In genomic region chr11:60455531-60456042, GRCh38 we compare ENCODE assay signal across 13 cellular contexts. TPM values are rescaled to one million over a fixed set of nuclear protein-coding genes. Genes with fewer than 3 reads are reported as not detected.
DNase-seq lines count a peak whose midpoint lies in the region; ATAC-seq, FAIRE-seq and TF ChIP-seq lines count a peak whose summit lies in the region.
"Had no signal": no experiment of that assay in that cellular context is flagged by ENCODE, and none has a peak within 500 bp of the region (broad histone marks: within the 10 kb centered on the region; RNA-seq: fewer than 3 reads in every experiment).

Gene MS4A1, plus strand, starts transcription at chr11:60455847. Its CDS starts 6,528 bp downstream, at chr11:60462375.

- H3K4me1 ChIP-seq in small intestine (ENCODE audit: control insufficient read depth in 2 of 2, insufficient read depth in 1 of 2, low read depth in 1 of 2, low read length in 1 of 2) = no peaks in the 10 kb centered on the region

- H3K27ac Mint-ChIP-seq in immature natural killer cell (peak within 1 kb of the TSS in 3 of 6 donors; percentile 34 to 69 (median 62)), type B pancreatic cell (no peak within 1 kb of the TSS)
- H3K27ac Mint-ChIP-seq: activated CD4-positive, alpha-beta T cell treated with anti-CD3 and anti-CD28 coated beads, Interleukin-2, amount 10 ng/mL, durations not matched to agents 7 days and 5 days; natural killer cell treated with Interleukin-12 subunit alpha and Interleukin-12 subunit beta and Interleukin-15 and Interleukin-18, amount 100 ng/mL, for 72 hours had no signal

- intact Hi-C loops in left colon (cut with DNase I, micrococcal nuclease) = no loop called here

- H3K9me3 Mint-ChIP-seq in immature natural killer cell (peaks cover 0 to 3% (median 0%) of the 10 kb centered on the region in 6 donors), type B pancreatic cell (no peaks in the 10 kb centered on the region)
- H3K9me3 Mint-ChIP-seq: activated CD4-positive, alpha-beta T cell treated with anti-CD3 and anti-CD28 coated beads, Interleukin-2, amount 10 ng/mL, durations not matched to agents 7 days and 5 days; natural killer cell treated with Interleukin-12 subunit alpha and Interleukin-12 subunit beta and Interleukin-15 and Interleukin-18, amount 100 ng/mL, for 72 hours had no signal

- peak; percentile 91 for ATAC-seq in GM18511 (IDR thresholded peaks at IDR 0.05; ENCODE audit: unreplicated experiment)
- ATAC-seq in GM21390 (IDR thresholded peaks at IDR 0.05; ENCODE audit: unreplicated experiment) = peak; percentile 76
- ATAC-seq in HG03135 (IDR thresholded peaks at IDR 0.05; ENCODE audit: unreplicated experiment) = peak; percentile 84
- ATAC-seq in left colon = no peak

- no peaks in the 10 kb centered on the region for H3K9me3 ChIP-seq in small intestine (ENCODE audit: control insufficient read depth, low read depth)

- FAIRE-seq in small intestine (lab: Jason Lieb, UNC) = no peak

- H3K36me3 Mint-ChIP-seq in immature natural killer cell = no peaks in the 10 kb centered on the region
- no peaks in the 10 kb centered on the region for H3K36me3 Mint-ChIP-seq in type B pancreatic cell
- H3K36me3 Mint-ChIP-seq: natural killer cell treated with Interleukin-12 subunit alpha and Interleukin-12 subunit beta and Interleukin-15 and Interleukin-18, amount 100 ng/mL, for 72 hours had no signal

- no peak for TF ChIP-seq CTCF in type B pancreatic cell (conservative IDR thresholded peaks at IDR 0.05)

- peak in 2 of 3 donors; percentile 2 to 10 for DNase-seq in immature natural killer cell
- no peak for DNase-seq in left colon
- DNase-seq in type B pancreatic cell (ENCODE audit: extremely low spot score, unreplicated experiment) = no peak
- DNase-seq in DMS79 treated with DMSO at 0.1 percent for 48 hours (lab: John Stamatoyannopoulos, UW) = no peak
- DNase-seq in small intestine = no peak
- DNase-seq: activated CD4-positive, alpha-beta T cell treated with anti-CD3 and anti-CD28 coated beads, Interleukin-2, amount 10 ng/mL, durations not matched to agents 7 days and 5 days; PC-9 had no signal

- peak within 1 kb of the TSS in 1 of 2 donors; percentile 4 for H3K4me3 ChIP-seq in small intestine (ENCODE audit: low read depth in 1 of 2, low read length in 2 of 2)
- H3K4me3 ChIP-seq: PC-9 had no signal

- H3K36me3 ChIP-seq in small intestine (ENCODE audit: control insufficient read depth in 2 of 2, insufficient read depth in 2 of 2, low read length in 2 of 2) = no peaks in the 10 kb centered on the region

- H3K4me1 Mint-ChIP-seq in immature natural killer cell (peaks cover 13 to 30% of the 10 kb centered on the region in 2 donors), type B pancreatic cell (ENCODE audit: unreplicated experiment) (no peaks in the 10 kb centered on the region)
- H3K4me1 Mint-ChIP-seq: activated CD4-positive, alpha-beta T cell treated with anti-CD3 and anti-CD28 coated beads, Interleukin-2, amount 10 ng/mL, durations not matched to agents 7 days and 5 days had no signal

- peak within 1 kb of the TSS in 2 of 5 donors; percentile 28 to 50 for H3K4me3 Mint-ChIP-seq in immature natural killer cell
- no peak within 1 kb of the TSS for H3K4me3 Mint-ChIP-seq in type B pancreatic cell
- H3K4me3 Mint-ChIP-seq: activated CD4-positive, alpha-beta T cell treated with anti-CD3 and anti-CD28 coated beads, Interleukin-2, amount 10 ng/mL, durations not matched to agents 7 days and 5 days; natural killer cell treated with Interleukin-12 subunit alpha and Interleukin-12 subunit beta and Interleukin-15 and Interleukin-18, amount 100 ng/mL, for 72 hours had no signal

- peaks cover 0 to 4% (median 3%) of the 10 kb centered on the region in 3 donors for H3K27me3 Mint-ChIP-seq in immature natural killer cell (ENCODE audit: low read depth in 3 of 3)
- H3K27me3 Mint-ChIP-seq in type B pancreatic cell = peaks cover 5% of the 10 kb centered on the region

- H3K27ac ChIP-seq in small intestine (ENCODE audit: low read depth in 1 of 2, low read length in 1 of 2) = no peak within 1 kb of the TSS
- H3K27ac ChIP-seq: KMS-11, PC-9 had no signal

- H3K27me3 ChIP-seq in small intestine (ENCODE audit: control insufficient read depth in 2 of 2, insufficient read depth in 2 of 2, low read length in 2 of 2) = no peaks in the 10 kb centered on the region

- 54 to 67% (median 64%) methylated on average over 4 of the region's 4 CpGs for WGBS in small intestine, 3 donors

RNA-seq across cellular contexts. Expression of gene MS4A1, which starts in this region (rescaled TPM):
- polyA plus RNA-seq in immature natural killer cell (1 to 10 TPM; 1.2 to 2.8 (median 2.3) TPM), small intestine (1 to 10 TPM in 2 of 3 donors, not detected in 1; 1.4 to 6.2 TPM)
- total RNA-seq in left colon (1 to 10 TPM; 1.6 to 3.1 TPM), type B pancreatic cell (ENCODE audit: low replicate concordance) (not detected in 2 replicates)
- total RNA-seq: activated CD4-positive, alpha-beta T cell treated with anti-CD3 and anti-CD28 coated beads, Interleukin-2, amount 10 ng/mL, durations not matched to agents 7 days and 5 days; glomerular endothelial cell; PC-9 had no signal

Comparison
In these comparisons a context has a peak if more than half of its experiments do, and no peak if none do; other contexts are left out.
1. DNase-seq: peak in immature natural killer cell (2 of 3); none in left colon (0 of 2), type B pancreatic cell (single experiment), DMS79 treated with DMSO at 0.1 percent for 48 hours (single experiment) and small intestine (single experiment).